ENCODE assay signal across 9 cellular contexts in genomic region chr18:79070486-79070885, GRCh38. TPM values are rescaled to one million over a fixed set of nuclear protein-coding genes. Genes with fewer than 3 reads are reported as not detected.
DNase-seq lines count a peak whose midpoint lies in the region; ATAC-seq and TF ChIP-seq lines count a peak whose summit lies in the region.
"Had no signal": no experiment of that assay in that cellular context is flagged by ENCODE, and none has a peak within 500 bp of the region (broad histone marks: within the 10 kb centered on the region; RNA-seq: fewer than 3 reads in every experiment).

No MANE protein-coding gene starts in this region.

- peaks cover 43% of the 10 kb centered on the region for H3K79me2 ChIP-seq in ACC112 (ENCODE audit: control insufficient read depth, insufficient read depth, low read length, unreplicated experiment)
- H3K79me2 ChIP-seq in HCT116 (ENCODE audit: insufficient read depth, low read length): peaks cover 47% of the 10 kb centered on the region
- H3K79me2 ChIP-seq in mesendoderm (ENCODE audit: control insufficient read depth, insufficient read depth, low read length): peaks cover 24% of the 10 kb centered on the region

- no peak for TF ChIP-seq CTCF in HCT116 (IDR thresholded peaks at IDR 0.05 in 2 of 3, conservative IDR thresholded peaks at IDR 0.05 in 1 of 3; ENCODE audit: borderline replicate concordance in 1 of 3, insufficient read depth in 1 of 3, low read depth in 2 of 3, low read length in 2 of 3)
- no peak for TF ChIP-seq CTCF in ascending aorta (IDR thresholded peaks at IDR 0.05)

- POLR2A ChIA-PET in HCT116 (lab: Charles Lee): no interaction called here

- H4K5ac ChIP-seq in mesendoderm (ENCODE audit: low read length): no peak overlapping the region

- no peak for DNase-seq in HCT116 (ENCODE audit: low read depth, low spot score)
- DNase-seq in ascending aorta (ENCODE audit: low spot score in 2 of 2): no peak
- no peak for DNase-seq in mesendoderm
- DNase-seq in stimulated activated CD4-positive, alpha-beta T cell treated with anti-CD3 and anti-CD28 coated beads, Interleukin-12 subunit alpha, Interleukin-12 subunit beta, amount 100 ng/mL, for 4 hours: no peak
- DNase-seq in NCI-H2196 treated with DMSO at 0.1 percent for 48 hours (lab: John Stamatoyannopoulos, UW; ENCODE audit: unreplicated experiment): no peak
- DNase-seq: NCI-H1092 had no signal

- no peaks in the 10 kb centered on the region for H3K9me2 ChIP-seq in HCT116 (ENCODE audit: insufficient read depth)

- peak overlapping the region; percentile 80 for H3K4me2 ChIP-seq in HCT116 (ENCODE audit: low read length)
- peak overlapping the region; percentile 15 for H3K4me2 ChIP-seq in mesendoderm (ENCODE audit: low read length)

- no peak overlapping the region for H3K23ac ChIP-seq in mesendoderm (ENCODE audit: low read length)

- peak overlapping the region; percentile 94 for H2AFZ ChIP-seq in ACC112 (ENCODE audit: low read length, unreplicated experiment)
- H2AFZ ChIP-seq in HCT116 (ENCODE audit: low read depth, low read length, poor library complexity, severe bottlenecking): no peak overlapping the region

- no TSS peak for BruUV-seq in HCT116 (replicated peaks; lab: Mats Ljungman, UMichigan)

- H3K27me3 ChIP-seq in ACC112 (ENCODE audit: insufficient read depth, low read length) (no peaks in the 10 kb centered on the region), HCT116 (ENCODE audit: insufficient read depth, low read length) (no peaks in the 10 kb centered on the region), ascending aorta (no peaks in the 10 kb centered on the region), mesendoderm (ENCODE audit: insufficient read depth, low read length, poor library complexity) (no peaks in the 10 kb centered on the region)

- no peak for TF ChIP-seq POLR2A in HCT116 (IDR thresholded peaks at IDR 0.05; ENCODE audit: borderline replicate concordance, extremely low read depth, insufficient read depth, insufficient read length)

- CTCF ChIA-PET in HCT116 (lab: Charles Lee): no interaction called here

- no peak overlapping the region for H2AK5ac ChIP-seq in mesendoderm (ENCODE audit: low read length)

- no peak overlapping the region for H3K4ac ChIP-seq in mesendoderm (ENCODE audit: low read depth, low read length)

- intact Hi-C loops in HCT116 (cut with micrococcal nuclease): no loop called here
- intact Hi-C loops in ascending aorta (cut with DNase I): no loop called here

- H3K79me1 ChIP-seq in mesendoderm (ENCODE audit: low read length): peaks cover 5% of the 10 kb centered on the region

- H3K9me3 ChIP-seq in HCT116 (ENCODE audit: control insufficient read depth in 1 of 2, insufficient read depth in 1 of 2, low read depth in 1 of 2, low read length in 2 of 2) (peaks cover 0 to 8% of the 10 kb centered on the region in 2 experiments; a peak in 1 of 4 replicates), ascending aorta (no peaks in the 10 kb centered on the region)

- H4K20me1 ChIP-seq in HCT116 (ENCODE audit: insufficient read depth): no peaks in the 10 kb centered on the region

- no peak overlapping the region for H2BK120ac ChIP-seq in mesendoderm (ENCODE audit: low read depth, low read length)

- no peak overlapping the region for H3K56ac ChIP-seq in mesendoderm (ENCODE audit: low read length)

- H2BK5ac ChIP-seq in mesendoderm (ENCODE audit: low read length): no peak overlapping the region

- RAD21 ChIA-PET in HCT116 (lab: Charles Lee; ENCODE audit: low non-redundant PET in 1 of 2, low total read pairs in 2 of 2, uncharacterized antibody in 2 of 2, unreplicated experiment in 2 of 2): no interaction called here

- H3K9ac ChIP-seq in HCT116 (ENCODE audit: low read length) (peak overlapping the region; percentile 84), mesendoderm (ENCODE audit: low read length) (no peak overlapping the region)

- TF ChIP-seq RAD21 in HCT116 (IDR thresholded peaks at IDR 0.05; ENCODE audit: low read depth): no peak

- no peak overlapping the region for H3K18ac ChIP-seq in mesendoderm (ENCODE audit: low read length)

- no peak overlapping the region for H3K27ac ChIP-seq in ACC112 (ENCODE audit: low read depth, low read length)
- no peak overlapping the region for H3K27ac ChIP-seq in HCT116 (ENCODE audit: low read depth, low read length)
- no peak overlapping the region for H3K27ac ChIP-seq in ascending aorta
- H3K27ac ChIP-seq in mesendoderm (ENCODE audit: low read depth, low read length): no peak overlapping the region

- H3K36me3 ChIP-seq in ACC112 (ENCODE audit: insufficient read depth, low read length) (no peaks in the 10 kb centered on the region), HCT116 (ENCODE audit: control insufficient read depth in 1 of 2, insufficient read depth in 2 of 2, low read length in 2 of 2) (no peaks in the 10 kb centered on the region), ascending aorta (no peaks in the 10 kb centered on the region), mesendoderm (ENCODE audit: control insufficient read depth, insufficient read depth, low read length) (no peaks in the 10 kb centered on the region)

- H3K4me1 ChIP-seq in ACC112 (ENCODE audit: control insufficient read depth, insufficient read depth, low read length, unreplicated experiment) (peaks cover 10% of the 10 kb centered on the region), HCT116 (ENCODE audit: control insufficient read depth in 1 of 2, insufficient read depth in 2 of 2, low read length in 2 of 2) (peaks cover 0 to 15% of the 10 kb centered on the region in 2 experiments; a peak in 3 of 4 replicates), ascending aorta (peaks cover 3 to 17% of the 10 kb centered on the region in 2 donors), mesendoderm (ENCODE audit: control insufficient read depth, low read depth, low read length) (peaks cover 2% of the 10 kb centered on the region)

- peak overlapping the region; percentile 99 for H3K4me3 ChIP-seq in ACC112 (ENCODE audit: low read depth, low read length)
- peak overlapping the region; percentile 73 to 82 for H3K4me3 ChIP-seq in HCT116 (replicated peaks in 1 of 2; ENCODE audit: low read depth in 1 of 2, low read length in 2 of 2)
- peak overlapping the region; percentile 89 to 91 for H3K4me3 ChIP-seq in ascending aorta
- H3K4me3 ChIP-seq in mesendoderm (ENCODE audit: low read length): no peak overlapping the region

- no CpG with 5 or more reads among the region's 3 CpGs for WGBS in mesendoderm (ENCODE audit: extremely low coverage, insufficient coverage, low lambda C conversion rate)

- ATAC-seq in HCT116 (no peak), HG02885 (IDR thresholded peaks at IDR 0.05; ENCODE audit: poor library complexity, unreplicated experiment) (no peak), GM18502 (IDR thresholded peaks at IDR 0.05; ENCODE audit: poor library complexity, unreplicated experiment) (no peak)

- no peak overlapping the region for H2BK15ac ChIP-seq in mesendoderm (replicated peaks; ENCODE audit: low read depth)

- no peak overlapping the region for H4K8ac ChIP-seq in mesendoderm (ENCODE audit: low read depth, low read length)

TF ChIP-seq in HCT116, 20 proteins besides CTCF, POLR2A, EP300 and RAD21:
- TF ChIP-seq FOSL1 (IDR thresholded peaks at IDR 0.05; ENCODE audit: low read depth) (no peak), YY1 (IDR thresholded peaks at IDR 0.05; ENCODE audit: extremely low read depth, insufficient replicate concordance, low read depth, low read length) (no peak), SIN3A (IDR thresholded peaks at IDR 0.05; ENCODE audit: low read depth) (no peak), EGR1 (IDR thresholded peaks at IDR 0.05; ENCODE audit: low read depth) (no peak), CBX3 (IDR thresholded peaks at IDR 0.05; ENCODE audit: low read depth) (no peak), CEBPB (IDR thresholded peaks at IDR 0.05; ENCODE audit: low read depth) (no peak), ELF1 (IDR thresholded peaks at IDR 0.05; ENCODE audit: borderline replicate concordance, low read depth) (no peak), EZH2phosphoT487 (IDR thresholded peaks at IDR 0.05; ENCODE audit: borderline replicate concordance) (no peak), POLR2AphosphoS5 (IDR thresholded peaks at IDR 0.05; ENCODE audit: low read depth, low read length) (no peak), ZNF274 (IDR thresholded peaks at IDR 0.05; ENCODE audit: low read depth, low read length) (no peak), SP1 (IDR thresholded peaks at IDR 0.05; ENCODE audit: low read depth) (no peak)

RNA-seq across cellular contexts. Expression of gene ATP9B, which starts 1.3 kb away (rescaled TPM):
- total RNA-seq in HCT116 (2021; ENCODE audit: unreplicated experiment): 17.8 TPM
- polyA plus RNA-seq in HCT116 (2012): 6.5 and 10.2 TPM in 2 replicates
- total RNA-seq in ascending aorta: 14.4 TPM
- polyA plus RNA-seq in mesendoderm (2013, experiment 1 of 2): 9.5 TPM
- 9.5 TPM for polyA plus RNA-seq in mesendoderm (2013, experiment 2 of 2)
